8 cellular contexts compared by ENCODE assay signal in the genomic region with DNA sequence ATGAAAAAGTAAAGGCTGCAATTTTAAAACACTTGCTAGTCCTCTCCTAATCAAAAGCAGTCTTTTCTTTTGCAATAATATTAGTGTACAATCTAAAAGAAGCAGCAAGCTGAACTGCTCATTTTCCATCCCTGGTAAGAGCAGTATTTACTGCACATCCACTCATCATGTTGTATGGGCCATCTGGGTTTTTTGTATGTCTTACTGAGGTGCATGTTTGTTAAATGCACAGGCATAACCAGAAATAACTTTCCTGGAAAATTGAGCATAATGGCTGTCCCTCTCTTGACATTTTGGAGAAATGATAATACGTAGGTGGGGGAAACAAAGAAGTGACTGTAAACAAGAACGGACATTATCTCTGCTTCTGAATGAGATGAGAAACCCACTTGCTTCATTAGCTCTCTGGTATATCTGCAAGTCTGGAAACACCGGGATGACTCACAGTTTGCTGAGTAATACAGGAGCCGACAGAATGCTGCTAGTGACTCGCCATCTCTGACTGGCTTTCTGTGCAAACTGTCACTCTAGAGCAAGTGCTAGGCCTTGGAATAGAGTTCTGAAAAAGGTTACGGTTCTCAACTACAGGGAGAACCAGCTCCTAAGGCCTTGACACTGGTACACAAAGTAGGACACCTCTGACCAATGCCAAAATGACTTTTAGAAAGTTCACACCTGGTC.
DNase-seq lines count a peak whose midpoint lies in the region; ATAC-seq and TF ChIP-seq lines count a peak whose summit lies in the region.

No MANE protein-coding gene starts in this region.

- no peaks in the 10 kb centered on the region for H4K20me1 ChIP-seq in smooth muscle cell (ENCODE audit: low read depth)

- H3K27me3 ChIP-seq in smooth muscle cell (ENCODE audit: low read depth), result no peaks in the 10 kb centered on the region

- peak overlapping the region; percentile 59 for H3K27ac ChIP-seq in smooth muscle cell (ENCODE audit: low read depth)

- H3K4me1 ChIP-seq in smooth muscle cell (ENCODE audit: low read depth), result no peaks in the 10 kb centered on the region

- H3F3A ChIP-seq in smooth muscle cell (ENCODE audit: low read depth), result no peaks in the 10 kb centered on the region

- no peak overlapping the region for H3K4me2 ChIP-seq in smooth muscle cell

- WGBS in smooth muscle cell (ENCODE audit: low lambda C conversion rate), result 54% methylated on average over 6 of the region's 6 CpGs

- no peaks in the 10 kb centered on the region for H3K79me2 ChIP-seq in smooth muscle cell (ENCODE audit: low read depth)

- peak; percentile 65 for DNase-seq in CD1c-positive myeloid dendritic cell (ENCODE audit: extremely low spot score)
- DNase-seq in NCI-H2227 treated with DMSO at 0.1 percent for 48 hours (lab: John Stamatoyannopoulos, UW), result peak; percentile 40
- DNase-seq in amniotic epithelial cell (ENCODE audit: low read depth), result peak; percentile 76
- no peak for DNase-seq in smooth muscle cell (lab: John Stamatoyannopoulos, UW; ENCODE audit: unreplicated experiment)
- DNase-seq in NCI-H1092 treated with DMSO at 0.1 percent for 48 hours (lab: John Stamatoyannopoulos, UW), result no peak
- no peak for DNase-seq in NCI-H510A treated with DMSO at 0.1 percent for 48 hours (lab: John Stamatoyannopoulos, UW)
- DNase-seq in germinal center (ENCODE audit: low spot score), result no peak

- H3K9me3 ChIP-seq in smooth muscle cell (replicated peaks; ENCODE audit: low read depth), result peaks cover 3% of the 10 kb centered on the region

- ATAC-seq in GM21515 (IDR thresholded peaks at IDR 0.05; ENCODE audit: unreplicated experiment), result peak; percentile 60

- H3K36me3 ChIP-seq in smooth muscle cell (ENCODE audit: low read depth), result no peaks in the 10 kb centered on the region

- no peak for TF ChIP-seq CTCF in smooth muscle cell (IDR thresholded peaks at IDR 0.05; ENCODE audit: borderline replicate concordance, insufficient read depth, poor library complexity, severe bottlenecking)

- no peak overlapping the region for H3K9ac ChIP-seq in smooth muscle cell (ENCODE audit: low read depth)

- H2AFZ ChIP-seq in smooth muscle cell (ENCODE audit: low read depth), result no peak overlapping the region

- H3K4me3 ChIP-seq in smooth muscle cell, result no peak overlapping the region

Comparison
In these comparisons a context has a peak if more than half of its experiments do, and no peak if none do; other contexts are left out.
1. DNase-seq: peak in CD1c-positive myeloid dendritic cell (single experiment), NCI-H2227 treated with DMSO at 0.1 percent for 48 hours (single experiment) and amniotic epithelial cell (single experiment); none in smooth muscle cell (single experiment), NCI-H1092 treated with DMSO at 0.1 percent for 48 hours (single experiment), NCI-H510A treated with DMSO at 0.1 percent for 48 hours (single experiment) and germinal center (single experiment).